Comparison of ENCODE assay signal across 19 cellular contexts in genomic region chr3:40042752-40043443, GRCh38.
DNase-seq lines count a peak whose midpoint lies in the region; ATAC-seq and TF ChIP-seq lines count a peak whose summit lies in the region.
"Had no signal": no experiment of that assay in that cellular context is flagged by ENCODE, and none has a peak within 500 bp of the region (broad histone marks: within the 10 kb centered on the region; RNA-seq: fewer than 3 reads in every experiment).

No MANE protein-coding gene starts in this region.

- no peak overlapping the region for H3K27ac ChIP-seq in GM23248
- H3K27ac ChIP-seq: esophagus squamous epithelium, stomach, transverse colon had no signal

- H3K79me2 ChIP-seq in GM23248 (ENCODE audit: insufficient read depth), result no peaks in the 10 kb centered on the region

- H3K27me3 ChIP-seq in GM23248 (replicated peaks; ENCODE audit: insufficient read depth), result peaks cover 5% of the 10 kb centered on the region; the same call in 1 of the 2 replicates
- H3K27me3 ChIP-seq: esophagus squamous epithelium, stomach, transverse colon had no signal

- 47 to 50% methylated on average over 4 of the region's 4 CpGs for WGBS in GM23248 (ENCODE audit: low coverage in 1 of 2, low lambda C conversion rate in 2 of 2, missing lambda C conversion rate in 2 of 2), 2 experiments

- H3K4me3 ChIP-seq in GM23248 (no peak overlapping the region), fibroblast of mammary gland (ENCODE audit: control insufficient read depth, low read depth, low read length) (no peak overlapping the region)
- H3K4me3 ChIP-seq: esophagus squamous epithelium, stomach, transverse colon had no signal

- in situ Hi-C loops in GM23248 (cut with MboI) (no loop called here), SK-MEL-5 (cut with HindIII; ENCODE audit: low pct_unique_long_range_greater_than_20kb, low sequenced_read_pairs) (no loop called here)

- no peak overlapping the region for H3K9ac ChIP-seq in GM23248

- H3K4me2 ChIP-seq in GM23248 (ENCODE audit: unreplicated experiment), result peak overlapping the region; percentile 69

- H4K20me1 ChIP-seq in GM23248 (ENCODE audit: insufficient read depth), result no peaks in the 10 kb centered on the region

- H3F3A ChIP-seq in GM23248 (ENCODE audit: insufficient read depth), result peaks cover 26% of the 10 kb centered on the region

- no peak overlapping the region for H2AFZ ChIP-seq in GM23248

- DNase-seq in GM23248 (peak; percentile 60), SK-MEL-5 (ENCODE audit: low read depth, low spot score) (peak; percentile 19), fibroblast of mammary gland (ENCODE audit: low read depth) (peak; percentile 76), pulmonary artery endothelial cell (ENCODE audit: low read depth, low spot score) (peak; percentile 39)
- no peak for DNase-seq in activated naive CD4-positive, alpha-beta T cell treated with Interleukin-2 at 50 U/mL for 16 hours
- DNase-seq: activated naive CD4-positive, alpha-beta T cell treated with anti-CD3 and anti-CD28 coated beads, Interleukin-2, amount 10 ng/mL, durations not matched to agents 7 days and 5 days; activated T-cell treated with anti-CD3 and anti-CD28 coated beads, Interleukin-2, amount 50 U/mL, for 24 hours; AML-193; aorta; effector memory CD4-positive, alpha-beta T cell; esophagus squamous epithelium; KG1; NCI-H2029; NCI-H446 treated with DMSO at 0.1 percent for 48 hours; stomach; T1000; transverse colon had no signal

- ATAC-seq in HG02798 (IDR thresholded peaks at IDR 0.05; ENCODE audit: poor library complexity, unreplicated experiment) (no peak), GM18511 (IDR thresholded peaks at IDR 0.05; ENCODE audit: unreplicated experiment) (no peak)

- peaks cover 28% of the 10 kb centered on the region for H3K4me1 ChIP-seq in GM23248 (ENCODE audit: insufficient read depth)
- H3K4me1 ChIP-seq: esophagus squamous epithelium, stomach, transverse colon had no signal

- H3K9me2 ChIP-seq in GM23248 (ENCODE audit: insufficient read depth), result no peaks in the 10 kb centered on the region

- no peaks in the 10 kb centered on the region for H3K9me3 ChIP-seq in GM23248 (ENCODE audit: low read depth)
- H3K9me3 ChIP-seq: esophagus squamous epithelium, stomach, transverse colon had no signal

- no peaks in the 10 kb centered on the region for H3K36me3 ChIP-seq in GM23248 (ENCODE audit: low read depth)
- H3K36me3 ChIP-seq: esophagus squamous epithelium, transverse colon had no signal

- TF ChIP-seq CTCF in fibroblast of mammary gland (conservative IDR thresholded peaks at IDR 0.05; ENCODE audit: control insufficient read depth, insufficient read depth, low read depth, low read length), result no peak
